Comparison of ENCODE assay signal across 21 cellular contexts in the genomic region with DNA sequence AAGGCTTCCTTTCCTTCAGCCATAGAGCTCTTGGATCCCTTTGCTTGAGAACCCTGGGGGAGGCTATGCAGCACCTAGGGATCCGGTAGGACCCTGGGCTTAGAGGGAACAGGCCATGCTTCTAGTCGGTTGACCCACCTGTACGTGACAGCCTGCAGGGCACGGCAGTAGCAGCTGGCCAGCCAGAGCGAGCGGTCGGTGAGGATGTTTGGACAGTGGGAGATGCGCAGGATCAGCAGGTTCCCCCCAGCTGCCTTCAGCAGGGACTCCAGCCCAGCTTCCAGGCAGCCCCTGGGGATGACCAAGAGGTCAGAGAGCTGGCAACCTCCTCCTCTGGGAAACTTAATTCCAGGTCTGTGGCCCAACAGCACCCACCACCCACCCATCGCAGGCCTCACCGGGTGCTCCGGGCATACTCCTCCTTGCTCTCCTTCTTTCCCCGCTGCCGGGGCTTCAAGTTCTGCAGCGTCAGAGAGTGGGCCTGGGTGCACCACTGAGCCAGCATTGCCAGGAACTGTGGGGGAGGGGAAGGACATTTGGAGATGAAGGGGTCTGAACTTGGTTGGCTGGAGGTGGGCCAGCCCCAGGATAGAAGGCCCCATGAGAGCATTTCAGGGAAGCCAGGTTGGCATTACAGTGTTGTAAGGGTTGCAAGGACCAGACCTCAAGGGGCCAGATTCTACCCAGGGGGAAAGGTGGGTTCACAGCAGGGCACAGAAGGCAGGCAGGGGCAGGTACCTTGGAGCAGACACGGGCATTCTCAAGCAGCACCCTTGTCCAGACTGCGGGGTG. TPM values are rescaled to one million over a fixed set of nuclear protein-coding genes. Genes with fewer than 3 reads are reported as not detected.
A peak's percentile ranks its signal among the peaks of the same experiment; 100 is the strongest.
DNase-seq lines count a peak whose midpoint lies in the region; ATAC-seq, FAIRE-seq and TF ChIP-seq lines count a peak whose summit lies in the region.
"Had no signal": no experiment of that assay in that cellular context is flagged by ENCODE, and none has a peak within 500 bp of the region (broad histone marks: within the 10 kb centered on the region; RNA-seq: fewer than 3 reads in every experiment).

No MANE protein-coding gene starts in this region.

- H3K36me3 ChIP-seq in H1 (ENCODE audit: control insufficient read depth in 2 of 4, insufficient read depth in 4 of 4, low read length in 3 of 4) (peaks cover 3 to 20% (median 8%) of the 10 kb centered on the region in 4 experiments; a peak in 5 of 8 replicates), neuronal stem cell (replicated peaks in 1 of 2; ENCODE audit: control insufficient read depth in 2 of 2, insufficient read depth in 2 of 2, low read length in 2 of 2) (peaks cover 4 to 6% of the 10 kb centered on the region in 2 donors), upper lobe of right lung (no peaks in the 10 kb centered on the region)

- no peaks in the 10 kb centered on the region for H3K27me3 Mint-ChIP-seq in activated naive CD4-positive, alpha-beta T cell treated with anti-CD3 and anti-CD28 coated beads for 36 hours (ENCODE audit: low read depth)
- peaks cover 18% of the 10 kb centered on the region for H3K27me3 Mint-ChIP-seq in WTC11 (ENCODE audit: low read depth)
- H3K27me3 Mint-ChIP-seq: CD4-positive, alpha-beta T cell had no signal

- no peaks in the 10 kb centered on the region for H3K9me3 ChIP-seq in H1 (ENCODE audit: insufficient read depth in 2 of 2, low read depth in 1 of 2, low read length in 1 of 2)
- no peaks in the 10 kb centered on the region for H3K9me3 ChIP-seq in neuronal stem cell (replicated peaks in 1 of 2; ENCODE audit: control insufficient read depth in 2 of 2, insufficient read depth in 1 of 2, low read depth in 1 of 2, low read length in 2 of 2)
- no peaks in the 10 kb centered on the region for H3K9me3 ChIP-seq in upper lobe of right lung
- H3K9me3 ChIP-seq: A549, Caco-2 had no signal

- H3K79me1 ChIP-seq in H1 (ENCODE audit: low read depth, low read length) (peaks cover 7% of the 10 kb centered on the region; the same call in 1 of the 2 replicates), neuronal stem cell (ENCODE audit: low read depth, low read length) (peaks cover 7% of the 10 kb centered on the region)

- H2AFZ ChIP-seq in H1 (ENCODE audit: low read length) (no peak overlapping the region), neuronal stem cell (ENCODE audit: low read length) (no peak overlapping the region)
- H2AFZ ChIP-seq: GM23248 had no signal

- no peaks in the 10 kb centered on the region; a peak in 1 of 4 replicates for H3K79me2 ChIP-seq in H1 (ENCODE audit: control insufficient read depth in 1 of 2, insufficient read depth in 2 of 2, low read length in 2 of 2)

- H2BK5ac ChIP-seq in H1 (ENCODE audit: low read depth, low read length) (no peak overlapping the region), neuronal stem cell (ENCODE audit: low read length) (no peak overlapping the region)

- no peak for ATAC-seq in activated naive CD4-positive, alpha-beta T cell treated with anti-CD3 and anti-CD28 coated beads, Interleukin-2, amount 50 U/mL, for 72 hours
- ATAC-seq in upper lobe of right lung, result no peak
- no peak for ATAC-seq in WTC11
- ATAC-seq: A549 had no signal

- no peak overlapping the region for H2BK20ac ChIP-seq in H1 (ENCODE audit: low read length)

- TF ChIP-seq EP300 in H1 (IDR thresholded peaks at IDR 0.05; ENCODE audit: borderline replicate concordance in 1 of 2, low read depth in 2 of 2, low read length in 2 of 2), result no peak

- H3K23ac ChIP-seq in H1 (ENCODE audit: insufficient read length) (no peak overlapping the region), neuronal stem cell (ENCODE audit: low read depth, low read length, poor library complexity) (no peak overlapping the region)

- peaks cover 5% of the 10 kb centered on the region; the same call in 1 of the 2 replicates for H3K23me2 ChIP-seq in H1 (ENCODE audit: low read depth, low read length)

- WGBS in H1 (ENCODE audit: extremely low coverage in 1 of 2, insufficient coverage in 1 of 2, insufficient read length in 1 of 2, insufficient replicate concordance in 2 of 2, low coverage in 1 of 2, low lambda C conversion rate in 2 of 2, missing lambda C conversion rate in 1 of 2), 2 experiments, result 96% methylated on average over 16 of the region's 16 CpGs; no CpG with 5 or more reads in 1 of the 2 experiments
- WGBS in neuronal stem cell (ENCODE audit: extremely low coverage in 2 of 2, insufficient read length in 2 of 2, insufficient replicate concordance in 1 of 2), 2 donors, result no CpG with 5 or more reads among the region's 16 CpGs

- TF ChIP-seq POLR2A in H1 (IDR thresholded peaks at IDR 0.05; ENCODE audit: control extremely low read depth in 1 of 2, low read depth in 2 of 2, low read length in 2 of 2), result no peak

- H3K56ac ChIP-seq in H1 (replicated peaks; ENCODE audit: insufficient read length, low read depth, low read length), result no peak overlapping the region

- peaks cover 22% of the 10 kb centered on the region for H3K36me3 Mint-ChIP-seq in activated naive CD4-positive, alpha-beta T cell treated with anti-CD3 and anti-CD28 coated beads for 36 hours (ENCODE audit: low read depth)
- peaks cover 5 to 8% of the 10 kb centered on the region in 2 donors for H3K36me3 Mint-ChIP-seq in activated naive CD4-positive, alpha-beta T cell treated with anti-CD3 and anti-CD28 coated beads, Interleukin-2, amount 50 U/mL, for 72 hours
- peaks cover 9% of the 10 kb centered on the region for H3K36me3 Mint-ChIP-seq in WTC11

- intact Hi-C loops in activated naive CD4-positive, alpha-beta T cell treated with anti-CD3 and anti-CD28 coated beads for 36 hours (cut with micrococcal nuclease), result no loop called here
- intact Hi-C loops in upper lobe of right lung (cut with DNase I), result no loop called here

- H2BK120ac ChIP-seq in H1 (replicated peaks; ENCODE audit: low read depth, low read length) (no peak overlapping the region), neuronal stem cell (ENCODE audit: low read depth, low read length) (no peak overlapping the region)

- peak overlapping the region; percentile 21 for H3K27ac Mint-ChIP-seq in activated naive CD4-positive, alpha-beta T cell treated with anti-CD3 and anti-CD28 coated beads for 36 hours
- peak overlapping the region in 1 of 2 donors; percentile 36 for H3K27ac Mint-ChIP-seq in activated naive CD4-positive, alpha-beta T cell treated with anti-CD3 and anti-CD28 coated beads, Interleukin-2, amount 50 U/mL, for 72 hours
- no peak overlapping the region for H3K27ac Mint-ChIP-seq in WTC11
- H3K27ac Mint-ChIP-seq: CD4-positive, alpha-beta T cell had no signal

- no peak overlapping the region for H3K14ac ChIP-seq in H1 (ENCODE audit: insufficient read length)
- H3K14ac ChIP-seq in neuronal stem cell (ENCODE audit: low read length), result no peak overlapping the region

- H3K4me3 Mint-ChIP-seq in activated naive CD4-positive, alpha-beta T cell treated with anti-CD3 and anti-CD28 coated beads for 36 hours, result no peak overlapping the region
- no peak overlapping the region for H3K4me3 Mint-ChIP-seq in WTC11
- H3K4me3 Mint-ChIP-seq: CD4-positive, alpha-beta T cell had no signal

- no peak for FAIRE-seq in H1 (lab: Jason Lieb, UNC)
- FAIRE-seq: A549, D721Med, G401.6, GM12891, GM19239, H54 had no signal

- H3K4ac ChIP-seq in H1 (replicated peaks; ENCODE audit: insufficient read length, low read depth, low read length) (no peak overlapping the region), neuronal stem cell (ENCODE audit: low read length) (no peak overlapping the region)

- H3K9me3 Mint-ChIP-seq in activated naive CD4-positive, alpha-beta T cell treated with anti-CD3 and anti-CD28 coated beads for 36 hours, result no peaks in the 10 kb centered on the region
- no peaks in the 10 kb centered on the region for H3K9me3 Mint-ChIP-seq in activated naive CD4-positive, alpha-beta T cell treated with anti-CD3 and anti-CD28 coated beads, Interleukin-2, amount 50 U/mL, for 72 hours
- H3K9me3 Mint-ChIP-seq in WTC11, result no peaks in the 10 kb centered on the region
- H3K9me3 Mint-ChIP-seq: CD4-positive, alpha-beta T cell had no signal

- H4K8ac ChIP-seq in H1 (ENCODE audit: extremely low read depth, insufficient read depth, low read length), result peak overlapping the region; percentile 5; the same call in 1 of the 2 replicates
- no peak overlapping the region for H4K8ac ChIP-seq in neuronal stem cell (ENCODE audit: low read depth, low read length)

- H2BK15ac ChIP-seq in H1 (ENCODE audit: low read length) (no peak overlapping the region), neuronal stem cell (ENCODE audit: low read length) (no peak overlapping the region)

- H3K9ac ChIP-seq in H1 (replicated peaks in 1 of 4; ENCODE audit: extremely low read depth in 1 of 4, low read depth in 3 of 4, low read length in 3 of 4) (no peak overlapping the region), neuronal stem cell (ENCODE audit: low read depth, low read length, poor library complexity) (no peak overlapping the region)
- H3K9ac ChIP-seq: GM23248 had no signal

- POLR2A ChIA-PET in H1 (lab: Charles Lee; ENCODE audit: partially characterized antibody), result interaction anchor here (0.6 to 3.0 kb wide), 7 partner anchors 10 to 58 kb away, joined by 3 to 11 read pairs (median 3); partner anchors contain the start of gene CCT7
- POLR2A ChIA-PET in WTC11 (lab: Charles Lee), result no interaction called here

- peaks cover 7 to 26% of the 10 kb centered on the region in 2 experiments for H4K20me1 ChIP-seq in H1 (replicated peaks in 1 of 2; ENCODE audit: control insufficient read depth in 1 of 2, insufficient read depth in 2 of 2, low read length in 2 of 2)

- H3K4me1 ChIP-seq in H1 (replicated peaks in 1 of 4; ENCODE audit: control insufficient read depth in 3 of 4, insufficient read depth in 4 of 4, low read length in 3 of 4) (peaks cover 0 to 12% (median 8%) of the 10 kb centered on the region in 4 experiments; a peak in 5 of 7 replicates), neuronal stem cell (ENCODE audit: control insufficient read depth in 2 of 2, insufficient read depth in 1 of 2, low read depth in 1 of 2, low read length in 2 of 2) (peaks cover 0 to 6% of the 10 kb centered on the region in 2 donors), upper lobe of right lung (no peaks in the 10 kb centered on the region)

- TF ChIP-seq CTCF in H1 (IDR thresholded peaks at IDR 0.05; ENCODE audit: control extremely low read depth in 1 of 3, insufficient read depth in 1 of 3, low read depth in 1 of 3, low read length in 3 of 3) (no peak), upper lobe of right lung (IDR thresholded peaks at IDR 0.05) (no peak), WTC11 (IDR thresholded peaks at IDR 0.05) (no peak)

- H4K91ac ChIP-seq in H1 (replicated peaks; ENCODE audit: insufficient read length, low read length), result no peak overlapping the region
- H4K91ac ChIP-seq in neuronal stem cell (ENCODE audit: low read depth, low read length, poor library complexity), result no peak overlapping the region

- H3K4me2 ChIP-seq in H1 (ENCODE audit: insufficient read depth in 1 of 2, low read depth in 2 of 2, low read length in 2 of 2) (no peak overlapping the region), neuronal stem cell (ENCODE audit: insufficient read depth, low read length, poor library complexity, severe bottlenecking) (no peak overlapping the region)
- H3K4me2 ChIP-seq: A549 had no signal

- CTCF ChIA-PET in activated naive CD4-positive, alpha-beta T cell treated with anti-CD3 and anti-CD28 coated beads for 36 hours (lab: Charles Lee), result interaction anchor here (0.7 kb wide), 1 partner anchor 121 kb away, joined by 3 read pairs; no protein-coding TSS in a partner anchor
- CTCF ChIA-PET in H1 (lab: Charles Lee; ENCODE audit: partially characterized antibody) (interaction anchor here (1.0 to 3.9 kb wide), 4 partner anchors 16 to 370 kb away, joined by 3 to 24 read pairs (median 4); no protein-coding TSS in a partner anchor), WTC11 (lab: Charles Lee) (interaction anchor here (0.7 kb wide), 1 partner anchor 51 kb away, joined by 3 read pairs; no protein-coding TSS in a partner anchor)

- H3K4me1 Mint-ChIP-seq in activated naive CD4-positive, alpha-beta T cell treated with anti-CD3 and anti-CD28 coated beads for 36 hours (ENCODE audit: low read depth), result peaks cover 13% of the 10 kb centered on the region
- peaks cover 14% of the 10 kb centered on the region for H3K4me1 Mint-ChIP-seq in WTC11

- no peak overlapping the region for H2BK12ac ChIP-seq in H1 (ENCODE audit: low read depth, low read length)
- no peak overlapping the region for H2BK12ac ChIP-seq in neuronal stem cell (ENCODE audit: low read length)

- H3K27ac ChIP-seq in H1 (ENCODE audit: low read depth, low read length) (no peak overlapping the region), neuronal stem cell (replicated peaks; ENCODE audit: low read length) (no peak overlapping the region), upper lobe of right lung (no peak overlapping the region)
- H3K27ac ChIP-seq: 22Rv1, A549, C4-2B, GM23248 had no signal

- H3K27me3 ChIP-seq in H1 (replicated peaks in 1 of 4; ENCODE audit: control insufficient read depth in 3 of 4, extremely low read depth in 1 of 4, insufficient read depth in 3 of 4, low read length in 3 of 4), result peaks cover 0 to 11% (median 9%) of the 10 kb centered on the region in 4 experiments; a peak in 6 of 7 replicates
- peaks cover 0 to 9% (median 3%) of the 10 kb centered on the region in 3 experiments for H3K27me3 ChIP-seq in neuronal stem cell (ENCODE audit: control insufficient read depth in 3 of 3, insufficient read depth in 3 of 3, low read depth in 1 of 3, low read length in 3 of 3)
- peaks cover 19% of the 10 kb centered on the region for H3K27me3 ChIP-seq in upper lobe of right lung

- no peak overlapping the region for H3K18ac ChIP-seq in H1 (ENCODE audit: extremely low read depth, low read length)
- H3K18ac ChIP-seq in neuronal stem cell (ENCODE audit: low read length), result peak overlapping the region; percentile 38

- H2AK5ac ChIP-seq in H1 (ENCODE audit: low read depth, low read length), result no peak overlapping the region
- H2AK5ac ChIP-seq in neuronal stem cell (ENCODE audit: low read depth, low read length), result no peak overlapping the region

- no peak for TF ChIP-seq RAD21 in H1 (IDR thresholded peaks at IDR 0.05 in 1 of 2, conservative IDR thresholded peaks at IDR 0.05 in 1 of 2; ENCODE audit: low read depth in 2 of 2, low read length in 2 of 2)

- DNase-seq in activated naive CD4-positive, alpha-beta T cell treated with anti-CD3 and anti-CD28 coated beads for 36 hours, result no peak
- no peak for DNase-seq in activated naive CD4-positive, alpha-beta T cell treated with anti-CD3 and anti-CD28 coated beads, Interleukin-2, amount 50 U/mL, for 72 hours (ENCODE audit: low spot score in 2 of 2)
- no peak for DNase-seq in H1 (ENCODE audit: low read depth in 1 of 2, low spot score in 2 of 2)
- DNase-seq in neuronal stem cell (ENCODE audit: low spot score), result no peak
- peak; percentile 54 for DNase-seq in upper lobe of right lung
- DNase-seq in WTC11 (ENCODE audit: low spot score), result no peak
- DNase-seq in RPMI8226, result no peak
- DNase-seq: AML-193; Caco-2; CD4-positive, alpha-beta T cell; GM23248; HCEC 1CT had no signal

- H3K4me3 ChIP-seq in H1 (ENCODE audit: extremely low read depth in 1 of 4, insufficient read depth in 2 of 4, low read depth in 3 of 4, low read length in 4 of 4) (no peak overlapping the region), neuronal stem cell (ENCODE audit: low read length in 2 of 2) (no peak overlapping the region), upper lobe of right lung (no peak overlapping the region)
- H3K4me3 ChIP-seq: A549, GM23248 had no signal

- H4K5ac ChIP-seq in H1 (ENCODE audit: insufficient read length, low read depth, low read length), result no peak overlapping the region

RNA-seq across cellular contexts. Expression of gene FBXO41, which starts 20.5 kb away (rescaled TPM):
- 10 to 100 TPM; 11.0 to 11.8 TPM for total RNA-seq in activated naive CD4-positive, alpha-beta T cell treated with anti-CD3 and anti-CD28 coated beads for 36 hours
- total RNA-seq in activated naive CD4-positive, alpha-beta T cell treated with anti-CD3 and anti-CD28 coated beads, Interleukin-2, amount 50 U/mL, for 72 hours, result 10 to 100 TPM; 16.0 to 41.5 TPM
- 13.5 and 14.3 TPM in 2 replicates for total RNA-seq in H1 (2021; fragmentation: NEBNext Ultra II Directional; extraction: Animal tissue kit (Norgen Biotek cat#: 25700))
- polyA plus RNA-seq in H1 (2011; rRNA removed), result 11.2 and 16.3 TPM in 2 replicates
- polyA plus RNA-seq in H1 (2011; cell fraction: cytosol; rRNA removed), result 14.8 TPM
- 64.1 TPM for polyA plus RNA-seq in H1 (2011; cell fraction: nucleus; rRNA removed)
- 10.8 to 13.2 TPM (median 12.2 TPM) in 4 replicates for polyA plus RNA-seq in H1 (2012, experiment 1 of 2)
- 7.5 TPM for polyA plus RNA-seq in H1 (2012, experiment 2 of 2)
- polyA plus RNA-seq in H1 (2013, experiment 1 of 2), result 9.2 TPM
- 7.3 TPM for polyA plus RNA-seq in H1 (2013, experiment 2 of 2)
- polyA minus RNA-seq in H1 (2011; rRNA and poly(A)+ RNA removed), result 9.5 and 11.5 TPM in 2 replicates
- 8.5 TPM for polyA minus RNA-seq in H1 (2011; cell fraction: cytosol; rRNA and poly(A)+ RNA removed)
- 17.1 TPM for polyA minus RNA-seq in H1 (2011; cell fraction: nucleus; rRNA and poly(A)+ RNA removed)
- 3.3 TPM for polyA plus RNA-seq in neuronal stem cell (2013, experiment 1 of 2)
- polyA plus RNA-seq in neuronal stem cell (2013, experiment 2 of 2), result 3.3 TPM
- total RNA-seq in upper lobe of right lung (2.1 TPM), WTC11 (2021) (19.2 to 21.5 TPM (median 21.1 TPM) in 3 replicates)

RNA-seq across cellular contexts. Expression of gene EGR4, which starts 29.6 kb away (rescaled TPM):
- total RNA-seq in activated naive CD4-positive, alpha-beta T cell treated with anti-CD3 and anti-CD28 coated beads for 36 hours, result under 1 TPM; 0.07 to 0.12 TPM
- under 1 TPM in 1 of 2 donors, not detected in 1; 0.33 TPM for total RNA-seq in activated naive CD4-positive, alpha-beta T cell treated with anti-CD3 and anti-CD28 coated beads, Interleukin-2, amount 50 U/mL, for 72 hours
- total RNA-seq in H1 (2021; fragmentation: NEBNext Ultra II Directional; extraction: Animal tissue kit (Norgen Biotek cat#: 25700)), result 0.20 TPM in 1 of 2 replicates, not detected in the other
- 0.08 TPM in 1 of 2 replicates, not detected in the other for polyA plus RNA-seq in H1 (2011; rRNA removed)
- 0.05 TPM for polyA plus RNA-seq in H1 (2011; cell fraction: cytosol; rRNA removed)
- 0.09 TPM for polyA plus RNA-seq in H1 (2011; cell fraction: nucleus; rRNA removed)
- polyA plus RNA-seq in H1 (2012, experiment 1 of 2), result 0.06 to 0.12 TPM (median 0.07 TPM) in 3 of 4 replicates, not detected in the other
- not detected for polyA plus RNA-seq in H1 (2012, experiment 2 of 2)
- 0.02 TPM for polyA plus RNA-seq in H1 (2013, experiment 1 of 2)
- polyA plus RNA-seq in H1 (2013, experiment 2 of 2), result 0.04 TPM
- not detected in 2 replicates for polyA minus RNA-seq in H1 (2011; rRNA and poly(A)+ RNA removed)
- not detected for polyA minus RNA-seq in H1 (2011; cell fraction: cytosol; rRNA and poly(A)+ RNA removed)
- polyA minus RNA-seq in H1 (2011; cell fraction: nucleus; rRNA and poly(A)+ RNA removed), result 0.80 TPM
- polyA plus RNA-seq in neuronal stem cell (2013, experiment 1 of 2), result 0.10 TPM
- 0.10 TPM for polyA plus RNA-seq in neuronal stem cell (2013, experiment 2 of 2)
- total RNA-seq in upper lobe of right lung (not detected), WTC11 (2021) (0.09 to 0.14 TPM (median 0.13 TPM) in 3 replicates)
- total RNA-seq: Caco-2, GM23248 had no signal
- polyA plus RNA-seq: BJ, GM23248 had no signal

RNA-seq across cellular contexts. Expression of gene CCT7, which starts 29.6 kb away (rescaled TPM):
- 100 to 1,000 TPM; 654 to 705 TPM for total RNA-seq in activated naive CD4-positive, alpha-beta T cell treated with anti-CD3 and anti-CD28 coated beads for 36 hours
- total RNA-seq in activated naive CD4-positive, alpha-beta T cell treated with anti-CD3 and anti-CD28 coated beads, Interleukin-2, amount 50 U/mL, for 72 hours, result 100 to 1,000 TPM; 417 to 503 TPM
- total RNA-seq in H1 (2021; fragmentation: NEBNext Ultra II Directional; extraction: Animal tissue kit (Norgen Biotek cat#: 25700)), result 474 and 486 TPM in 2 replicates
- 440 and 465 TPM in 2 replicates for polyA plus RNA-seq in H1 (2011; rRNA removed)
- 483 TPM for polyA plus RNA-seq in H1 (2011; cell fraction: cytosol; rRNA removed)
- polyA plus RNA-seq in H1 (2011; cell fraction: nucleus; rRNA removed), result 363 TPM
- 514 to 726 TPM (median 597 TPM) in 4 replicates for polyA plus RNA-seq in H1 (2012, experiment 1 of 2)
- 623 TPM for polyA plus RNA-seq in H1 (2012, experiment 2 of 2)
- polyA plus RNA-seq in H1 (2013, experiment 1 of 2), result 488 TPM
- 468 TPM for polyA plus RNA-seq in H1 (2013, experiment 2 of 2)
- polyA minus RNA-seq in H1 (2011; rRNA and poly(A)+ RNA removed), result 487 and 491 TPM in 2 replicates
- polyA minus RNA-seq in H1 (2011; cell fraction: cytosol; rRNA and poly(A)+ RNA removed), result 206 TPM
- 137 TPM for polyA minus RNA-seq in H1 (2011; cell fraction: nucleus; rRNA and poly(A)+ RNA removed)
- 438 TPM for polyA plus RNA-seq in neuronal stem cell (2013, experiment 1 of 2)
- polyA plus RNA-seq in neuronal stem cell (2013, experiment 2 of 2), result 440 TPM
- total RNA-seq in upper lobe of right lung (152 TPM), WTC11 (2021) (482 to 518 TPM (median 514 TPM) in 3 replicates)

RNA-seq across cellular contexts. Expression of gene PRADC1, which starts 30.7 kb away (rescaled TPM):
- 10 to 100 TPM; 10.1 to 10.2 TPM for total RNA-seq in activated naive CD4-positive, alpha-beta T cell treated with anti-CD3 and anti-CD28 coated beads for 36 hours
- total RNA-seq in activated naive CD4-positive, alpha-beta T cell treated with anti-CD3 and anti-CD28 coated beads, Interleukin-2, amount 50 U/mL, for 72 hours, result 10 to 100 TPM; 11.5 to 24.7 TPM
- 7.5 and 8.9 TPM in 2 replicates for total RNA-seq in H1 (2021; fragmentation: NEBNext Ultra II Directional; extraction: Animal tissue kit (Norgen Biotek cat#: 25700))
- 13.1 and 13.3 TPM in 2 replicates for polyA plus RNA-seq in H1 (2011; rRNA removed)
- polyA plus RNA-seq in H1 (2011; cell fraction: cytosol; rRNA removed), result 9.1 TPM
- polyA plus RNA-seq in H1 (2011; cell fraction: nucleus; rRNA removed), result 10.3 TPM
- polyA plus RNA-seq in H1 (2012, experiment 1 of 2), result 6.0 to 10.3 TPM (median 8.5 TPM) in 4 replicates
- 11.7 TPM for polyA plus RNA-seq in H1 (2012, experiment 2 of 2)
- polyA plus RNA-seq in H1 (2013, experiment 1 of 2), result 9.0 TPM
- polyA plus RNA-seq in H1 (2013, experiment 2 of 2), result 11.5 TPM
- 5.9 TPM in 2 replicates for polyA minus RNA-seq in H1 (2011; rRNA and poly(A)+ RNA removed)
- 4.0 TPM for polyA minus RNA-seq in H1 (2011; cell fraction: cytosol; rRNA and poly(A)+ RNA removed)
- polyA minus RNA-seq in H1 (2011; cell fraction: nucleus; rRNA and poly(A)+ RNA removed), result 3.7 TPM
- polyA plus RNA-seq in neuronal stem cell (2013, experiment 1 of 2), result 9.8 TPM
- 9.4 TPM for polyA plus RNA-seq in neuronal stem cell (2013, experiment 2 of 2)
- 15.5 TPM for total RNA-seq in upper lobe of right lung
- total RNA-seq in WTC11 (2021), result 11.4 to 12.9 TPM (median 12.2 TPM) in 3 replicates

RNA-seq across cellular contexts. Expression of gene SMYD5, which starts 49.7 kb away (rescaled TPM):
- 10 to 100 TPM; 37.4 to 39.0 TPM for total RNA-seq in activated naive CD4-positive, alpha-beta T cell treated with anti-CD3 and anti-CD28 coated beads for 36 hours
- 10 to 100 TPM; 36.0 to 41.1 TPM for total RNA-seq in activated naive CD4-positive, alpha-beta T cell treated with anti-CD3 and anti-CD28 coated beads, Interleukin-2, amount 50 U/mL, for 72 hours
- total RNA-seq in H1 (2021; fragmentation: NEBNext Ultra II Directional; extraction: Animal tissue kit (Norgen Biotek cat#: 25700)), result 56.7 and 61.5 TPM in 2 replicates
- polyA plus RNA-seq in H1 (2011; rRNA removed), result 35.2 and 43.3 TPM in 2 replicates
- polyA plus RNA-seq in H1 (2011; cell fraction: cytosol; rRNA removed), result 47.0 TPM
- polyA plus RNA-seq in H1 (2011; cell fraction: nucleus; rRNA removed), result 64.5 TPM
- 47.7 to 56.0 TPM (median 51.5 TPM) in 4 replicates for polyA plus RNA-seq in H1 (2012, experiment 1 of 2)
- polyA plus RNA-seq in H1 (2012, experiment 2 of 2), result 58.6 TPM
- polyA plus RNA-seq in H1 (2013, experiment 1 of 2), result 35.9 TPM
- polyA plus RNA-seq in H1 (2013, experiment 2 of 2), result 33.4 TPM
- 59.6 and 76.4 TPM in 2 replicates for polyA minus RNA-seq in H1 (2011; rRNA and poly(A)+ RNA removed)
- polyA minus RNA-seq in H1 (2011; cell fraction: cytosol; rRNA and poly(A)+ RNA removed), result 26.2 TPM
- 30.7 TPM for polyA minus RNA-seq in H1 (2011; cell fraction: nucleus; rRNA and poly(A)+ RNA removed)
- 22.5 TPM for polyA plus RNA-seq in neuronal stem cell (2013, experiment 1 of 2)
- 22.4 TPM for polyA plus RNA-seq in neuronal stem cell (2013, experiment 2 of 2)
- total RNA-seq in upper lobe of right lung, result 16.8 TPM
- total RNA-seq in WTC11 (2021), result 46.5 to 47.9 TPM (median 46.7 TPM) in 3 replicates
